11 cellular contexts compared by ENCODE assay signal in the genomic region with DNA sequence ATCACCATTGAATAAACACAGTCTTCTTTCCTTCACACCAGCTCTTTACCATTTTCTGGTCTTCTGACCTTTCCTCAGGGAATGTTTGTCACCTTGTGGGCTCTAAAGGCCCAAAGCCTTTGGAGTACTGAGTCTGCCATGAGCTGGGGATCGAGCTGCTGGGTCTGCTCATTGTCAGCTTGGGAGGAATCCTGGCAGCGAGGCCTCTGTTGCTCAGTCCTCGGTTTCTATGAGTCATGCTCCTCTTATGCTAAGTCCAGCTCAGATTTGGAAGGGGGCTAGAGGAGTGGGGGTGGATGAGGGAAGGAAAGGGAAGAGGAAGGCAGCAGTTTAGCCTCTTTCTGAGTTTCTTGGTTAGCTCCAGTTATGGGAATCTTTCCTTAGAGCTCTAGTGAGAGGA. TPM values are rescaled to one million over a fixed set of nuclear protein-coding genes. Genes with fewer than 3 reads are reported as not detected.
DNase-seq lines count a peak whose midpoint lies in the region; ATAC-seq and TF ChIP-seq lines count a peak whose summit lies in the region.
"Had no signal": no experiment of that assay in that cellular context is flagged by ENCODE, and none has a peak within 500 bp of the region (broad histone marks: within the 10 kb centered on the region; RNA-seq: fewer than 3 reads in every experiment).

No MANE protein-coding gene starts in this region.

- H3K27me3 ChIP-seq in heart right ventricle (peaks cover 0 to 54% (median 0%) of the 10 kb centered on the region in 7 donors), psoas muscle (ENCODE audit: insufficient read depth in 3 of 3, low read length in 2 of 3) (peaks cover 0 to 19% (median 0%) of the 10 kb centered on the region in 3 donors)

- no peak for TF ChIP-seq CTCF in heart right ventricle (IDR thresholded peaks at IDR 0.05)
- no peak for TF ChIP-seq CTCF in psoas muscle (IDR thresholded peaks at IDR 0.05)

- H3K27ac ChIP-seq in heart right ventricle (peak overlapping the region in 3 of 10 donors; percentile 17 to 28 (median 25)), psoas muscle (no peak overlapping the region)

- H3K4me3 ChIP-seq in heart right ventricle, result no peak overlapping the region
- H3K4me3 ChIP-seq in psoas muscle, result no peak overlapping the region

- H3K9me3 ChIP-seq in heart right ventricle (no peaks in the 10 kb centered on the region), psoas muscle (no peaks in the 10 kb centered on the region)

- 17 to 33% methylated on average over 3 of the region's 3 CpGs for WGBS in heart right ventricle, 2 donors
- WGBS in psoas muscle, 3 donors, result 22 to 42% (median 35%) methylated on average over 3 of the region's 3 CpGs

- H3K4me1 ChIP-seq in heart right ventricle (peaks cover 0 to 5% (median 0%) of the 10 kb centered on the region in 9 donors), psoas muscle (no peaks in the 10 kb centered on the region)

- intact Hi-C loops in heart right ventricle (cut with DNase I) (no loop called here), psoas muscle (cut with DNase I) (no loop called here)

- DNase-seq in ELF-1 (ENCODE audit: low read depth, low spot score), result peak; percentile 88
- DNase-seq in amniotic epithelial cell (ENCODE audit: low read depth), result peak; percentile 76
- peak; percentile 24 to 44 for DNase-seq in heart right ventricle
- DNase-seq in psoas muscle, result peak; percentile 37 to 55
- no peak for DNase-seq in stimulated activated CD8-positive, alpha-beta memory T cell treated with anti-CD3 and anti-CD28 coated beads, Interleukin-4, amount 100 ng/mL, for 48 hours
- DNase-seq: CD4-positive, alpha-beta T cell; NCI-H2081 had no signal

- ATAC-seq in heart right ventricle (peak; percentile 82 to 95 (median 84)), psoas muscle (peak in 1 of 4 donors; percentile 53), GM18873 (IDR thresholded peaks at IDR 0.05; ENCODE audit: low FRiP score, unreplicated experiment) (no peak), GM18517 (IDR thresholded peaks at IDR 0.05; ENCODE audit: unreplicated experiment) (no peak), GM19397 (IDR thresholded peaks at IDR 0.05; ENCODE audit: unreplicated experiment) (no peak)
- ATAC-seq: activated CD4-positive, CD25-positive, alpha-beta regulatory T cell treated with anti-CD3 and anti-CD28 coated beads, Interleukin-2, amount 50 U/mL, for 24 hours had no signal

- H3K36me3 ChIP-seq in heart right ventricle (no peaks in the 10 kb centered on the region), psoas muscle (ENCODE audit: insufficient read depth in 1 of 2, low read depth in 1 of 2) (no peaks in the 10 kb centered on the region)

RNA-seq across cellular contexts. Expression of a gene that starts 31.1 kb away (rescaled TPM):
- total RNA-seq in heart right ventricle (1 to 10 TPM; 3.4 to 8.4 (median 6.3) TPM), psoas muscle (1 to 10 TPM; 1.9 to 4.4 (median 3.4) TPM)
- polyA plus RNA-seq in heart right ventricle (1 to 10 TPM in 1 of 2 donors, under 1 TPM in 1; 0.86 to 2.3 TPM), psoas muscle (under 1 TPM; 0.30 to 0.48 (median 0.40) TPM)

Comparison
In these comparisons a context has a peak if more than half of its experiments do, and no peak if none do; other contexts are left out.
1. ATAC-seq: peak in heart right ventricle (8 of 8); none in GM18873 (single experiment), GM18517 (single experiment) and GM19397 (single experiment).